20 cellular contexts compared by ENCODE assay signal in genomic region chr20:40654876-40655275, GRCh38. TPM values are rescaled to one million over a fixed set of nuclear protein-coding genes. Genes with fewer than 3 reads are reported as not detected.
A peak's percentile ranks its signal among the peaks of the same experiment; 100 is the strongest.
DNase-seq lines count a peak whose midpoint lies in the region; ATAC-seq and TF ChIP-seq lines count a peak whose summit lies in the region.
"Had no signal": no experiment of that assay in that cellular context is flagged by ENCODE, and none has a peak within 500 bp of the region (broad histone marks: within the 10 kb centered on the region; RNA-seq: fewer than 3 reads in every experiment).

No MANE protein-coding gene starts in this region.

- H3K36me3 ChIP-seq in tibial artery: no peaks in the 10 kb centered on the region
- H3K36me3 ChIP-seq: BLaER1 treated with 17β-estradiol and CSF1 and Interleukin-3, amounts not matched to agents 10 nM and 100 nM; thoracic aorta had no signal

- ATAC-seq in left lobe of liver: peak; percentile 73
- no peak for ATAC-seq in HG03442 (IDR thresholded peaks at IDR 0.05; ENCODE audit: unreplicated experiment)
- ATAC-seq in GM21381 (IDR thresholded peaks at IDR 0.05; ENCODE audit: unreplicated experiment): no peak
- ATAC-seq: activated CD8-positive, alpha-beta T cell treated with anti-CD3 and anti-CD28 coated beads, Interleukin-2, amount 10 ng/mL, durations not matched to agents 7 days and 5 days; GM12878 had no signal

- DNase-seq in DMS 273 (lab: John Stamatoyannopoulos, UW; ENCODE audit: unreplicated experiment): peak; percentile 51
- DNase-seq in DMS 273 treated with DMSO at 0.1 percent for 48 hours (lab: John Stamatoyannopoulos, UW): no peak
- peak; percentile 69 for DNase-seq in fibroblast of gingiva (ENCODE audit: low read depth)
- DNase-seq in left lobe of liver (ENCODE audit: low spot score): peak; percentile 82
- peak; percentile 69 to 87 for DNase-seq in tibial artery
- DNase-seq in T1000 (lab: John Stamatoyannopoulos, UW): no peak
- DNase-seq: activated CD8-positive, alpha-beta T cell treated with anti-CD3 and anti-CD28 coated beads, Interleukin-2, amount 10 ng/mL, durations not matched to agents 7 days and 5 days; activated T-cell treated with anti-CD3 and anti-CD28 coated beads, Interleukin-2, amount 50 U/mL, for 48 hours; GDM1; naive B cell; NCI-H1930 had no signal

- H3K27ac ChIP-seq in tibial artery: no peak overlapping the region
- H3K27ac ChIP-seq: 22Rv1; BLaER1 treated with 17β-estradiol and CSF1 and Interleukin-3, amounts not matched to agents 10 nM and 100 nM; parathyroid adenoma; thoracic aorta had no signal

- H3K4me1 ChIP-seq in tibial artery: no peaks in the 10 kb centered on the region

- no peaks in the 10 kb centered on the region for H3K9me3 ChIP-seq in tibial artery
- H3K9me3 ChIP-seq: BLaER1 treated with 17β-estradiol and CSF1 and Interleukin-3, amounts not matched to agents 10 nM and 100 nM; thoracic aorta had no signal

- TF ChIP-seq CTCF in tibial artery (IDR thresholded peaks at IDR 0.05): no peak

- no peaks in the 10 kb centered on the region for H3K27me3 ChIP-seq in tibial artery
- H3K27me3 ChIP-seq: BLaER1 treated with 17β-estradiol and CSF1 and Interleukin-3, amounts not matched to agents 10 nM and 100 nM had no signal

- H3K4me3 ChIP-seq in tibial artery: no peak overlapping the region
- H3K4me3 ChIP-seq: BLaER1 treated with 17β-estradiol and CSF1 and Interleukin-3, amounts not matched to agents 10 nM and 100 nM; GM12878; smooth muscle cell; thoracic aorta had no signal

- intact Hi-C loops in tibial artery (cut with DNase I; ENCODE audit: low total_unique reads): no loop called here

RNA-seq across cellular contexts. Expression of gene MAFB, which starts 34.2 kb away (rescaled TPM):
- 35.3 TPM for total RNA-seq in left lobe of liver
- total RNA-seq: GM12878, NCI-H460 had no signal

Comparison
In these comparisons a context has a peak if more than half of its experiments do, and no peak if none do; other contexts are left out.
1. DNase-seq: peak in DMS 273 (single experiment), fibroblast of gingiva (single experiment), left lobe of liver (single experiment) and tibial artery (2 of 2); none in DMS 273 treated with DMSO at 0.1 percent for 48 hours (single experiment) and T1000 (single experiment).